In genomic region chr12:101697930-101698781, GRCh38 we compare ENCODE assay signal across 8 cellular contexts. TPM values are rescaled to one million over a fixed set of nuclear protein-coding genes. Genes with fewer than 3 reads are reported as not detected.
A peak's percentile ranks its signal among the peaks of the same experiment; 100 is the strongest.
DNase-seq lines count a peak whose midpoint lies in the region; ATAC-seq, FAIRE-seq and TF ChIP-seq lines count a peak whose summit lies in the region.

No MANE protein-coding gene starts in this region.

- peak overlapping the region; percentile 78 for H3K4me2 ChIP-seq in SU-DHL-6 (ENCODE audit: low read depth, low read length, poor library complexity, severe bottlenecking)
- H3K4me2 ChIP-seq in keratinocyte (ENCODE audit: control insufficient read depth, extremely low read depth, insufficient read depth, low read depth, low read length) = peak overlapping the region; percentile 81

- H4K20me1 ChIP-seq in SU-DHL-6 (ENCODE audit: low read depth, low read length) (no peaks in the 10 kb centered on the region), keratinocyte (ENCODE audit: control insufficient read depth, extremely low read depth, insufficient read depth, low read length) (no peaks in the 10 kb centered on the region)

- H3K4me3 ChIP-seq in SU-DHL-6 (ENCODE audit: insufficient read depth, low read length, poor library complexity, severe bottlenecking) = peak overlapping the region; percentile 66
- peak overlapping the region; percentile 75 to 79 (median 77) for H3K4me3 ChIP-seq in keratinocyte (ENCODE audit: control insufficient read depth in 2 of 3, extremely low read depth in 1 of 3, insufficient read depth in 2 of 3, low read depth in 1 of 3, low read length in 3 of 3)
- peak overlapping the region; percentile 84 to 87 (median 85) for H3K4me3 ChIP-seq in skeletal muscle tissue (ENCODE audit: low read length in 3 of 3)

- peak; percentile 14 for ATAC-seq in GM21367 (IDR thresholded peaks at IDR 0.05; ENCODE audit: unreplicated experiment)
- peak; percentile 12 for ATAC-seq in HG03565 (IDR thresholded peaks at IDR 0.05; ENCODE audit: unreplicated experiment)

- in situ Hi-C loops in G401 (cut with HindIII; ENCODE audit: low sequenced_read_pairs) = no loop called here

- H3K36me3 ChIP-seq in SU-DHL-6 (ENCODE audit: low read length) (no peaks in the 10 kb centered on the region), keratinocyte (ENCODE audit: control insufficient read depth in 2 of 2, extremely low read depth in 1 of 2, insufficient read depth in 2 of 2, low read length in 2 of 2) (no peaks in the 10 kb centered on the region), skeletal muscle tissue (ENCODE audit: control insufficient read depth in 3 of 3, insufficient read depth in 3 of 3, low read length in 3 of 3) (peaks cover 0 to 3% (median 0%) of the 10 kb centered on the region in 3 donors)

- H2AFZ ChIP-seq in SU-DHL-6 (ENCODE audit: low read depth, low read length, severe bottlenecking) (peak overlapping the region; percentile 69), keratinocyte (ENCODE audit: control insufficient read depth, low read length) (peak overlapping the region; percentile 94)

- H3K9me1 ChIP-seq in keratinocyte (ENCODE audit: control insufficient read depth, extremely low read depth, insufficient read depth, low read length) = no peaks in the 10 kb centered on the region

- TF ChIP-seq CTCF in SU-DHL-6 (IDR thresholded peaks at IDR 0.05; ENCODE audit: insufficient read depth, low read length, poor library complexity, severe bottlenecking) (no peak), keratinocyte (optimal IDR thresholded peaks at IDR 0.05 in 1 of 3, IDR thresholded peaks at IDR 0.05 in 1 of 3, conservative IDR thresholded peaks at IDR 0.05 in 1 of 3; ENCODE audit: extremely low read depth in 1 of 3, insufficient read depth in 2 of 3, low read length in 3 of 3) (no peak)

- DNase-seq in G401 (ENCODE audit: low spot score) (peak; percentile 41), cerebellum (ENCODE audit: low spot score) (peak; percentile 47), keratinocyte (ENCODE audit: low read depth, low spot score) (no peak)
- DNase-seq in effector CD4-positive, alpha-beta T cell = no peak

- dilution Hi-C loops in keratinocyte (cut with MboI; ENCODE audit: extremely low pct_ligation_motif_present, low sequenced_read_pairs) = no loop called here

- peak overlapping the region; percentile 66 for H3K9ac ChIP-seq in SU-DHL-6 (ENCODE audit: low read length)
- H3K9ac ChIP-seq in keratinocyte (ENCODE audit: control insufficient read depth, extremely low read depth, insufficient read depth, low read length) = peak overlapping the region; percentile 78
- H3K9ac ChIP-seq in skeletal muscle tissue (ENCODE audit: low read depth in 1 of 3, low read length in 3 of 3) = peak overlapping the region; percentile 79 to 95 (median 87)

- no peak overlapping the region; the same call in 1 of the 2 replicates for H3K27ac ChIP-seq in SU-DHL-6 (ENCODE audit: low read depth, low read length)
- H3K27ac ChIP-seq in keratinocyte (ENCODE audit: control insufficient read depth, insufficient read depth, low read length) = peak overlapping the region; percentile 38
- H3K27ac ChIP-seq in skeletal muscle tissue (ENCODE audit: low read depth, low read length) = peak overlapping the region; percentile 86

- H3K27me3 ChIP-seq in SU-DHL-6 (ENCODE audit: low read length) = no peaks in the 10 kb centered on the region
- no peaks in the 10 kb centered on the region for H3K27me3 ChIP-seq in keratinocyte (ENCODE audit: control insufficient read depth, extremely low read depth, insufficient read depth, low read length)
- H3K27me3 ChIP-seq in skeletal muscle tissue (ENCODE audit: control insufficient read depth in 3 of 3, insufficient read depth in 3 of 3, low read length in 3 of 3) = no peaks in the 10 kb centered on the region

- peaks cover 5% of the 10 kb centered on the region; the same call in 1 of the 2 replicates for H3F3A ChIP-seq in SU-DHL-6 (ENCODE audit: insufficient read depth)

- peaks cover 10% of the 10 kb centered on the region for H3K4me1 ChIP-seq in keratinocyte (ENCODE audit: control insufficient read depth, extremely low read depth, insufficient read depth, low read length)
- peaks cover 22 to 33% (median 26%) of the 10 kb centered on the region in 3 donors for H3K4me1 ChIP-seq in skeletal muscle tissue (ENCODE audit: control insufficient read depth in 3 of 3, insufficient read depth in 3 of 3, low read length in 3 of 3)

- H3K9me3 ChIP-seq in SU-DHL-6 (ENCODE audit: insufficient read depth, low read length) = no peaks in the 10 kb centered on the region
- no peaks in the 10 kb centered on the region for H3K9me3 ChIP-seq in keratinocyte (ENCODE audit: control insufficient read depth, low read depth, low read length)
- no peaks in the 10 kb centered on the region for H3K9me3 ChIP-seq in skeletal muscle tissue (ENCODE audit: control insufficient read depth in 3 of 3, low read length in 3 of 3)

- H3K79me2 ChIP-seq in SU-DHL-6 (ENCODE audit: insufficient read depth, low read length) = no peaks in the 10 kb centered on the region
- peaks cover 5% of the 10 kb centered on the region for H3K79me2 ChIP-seq in keratinocyte (ENCODE audit: control insufficient read depth, insufficient read depth, low read length)

- no peaks in the 10 kb centered on the region for H3K9me2 ChIP-seq in SU-DHL-6 (replicated peaks; ENCODE audit: insufficient read depth, low read length)

- no peak for FAIRE-seq in keratinocyte (lab: Jason Lieb, UNC)

RNA-seq across cellular contexts. Expression of gene CHPT1, which starts 0.7 kb away (rescaled TPM):
- 52.4 and 58.0 TPM in 2 replicates for total RNA-seq in G401 (2014; rRNA removed; shearing (Covaris generic))
- total RNA-seq in cerebellum (27.0 TPM), skeletal muscle tissue (18.3 TPM)
- 4.7 to 12.7 TPM (median 7.8 TPM) in 3 replicates for polyA plus RNA-seq in keratinocyte
- not detected for polyA plus RNA-seq in keratinocyte (2011; ENCODE audit: low read depth)
- 5.6 and 12.0 TPM in 2 replicates for polyA plus RNA-seq in keratinocyte (2011; cell fraction: cytosol; rRNA removed)
- polyA plus RNA-seq in keratinocyte (2011; cell fraction: nucleus; rRNA removed) = 3.1 and 4.2 TPM in 2 replicates
- 1.3 and 10.8 TPM in 2 replicates for polyA plus RNA-seq in keratinocyte (2012; ENCODE audit: low replicate concordance)
- 3.5 to 4.9 TPM (median 4.3 TPM) in 3 replicates for polyA minus RNA-seq in keratinocyte
- polyA minus RNA-seq in keratinocyte (2011; cell fraction: cytosol; rRNA and poly(A)+ RNA removed) = 5.8 TPM
- polyA minus RNA-seq in keratinocyte (2011; cell fraction: nucleus; rRNA and poly(A)+ RNA removed) = 2.0 and 3.3 TPM in 2 replicates

RNA-seq across cellular contexts. Expression of gene SYCP3, which starts 41.1 kb away (rescaled TPM):
- not detected in 2 replicates for total RNA-seq in G401 (2014; rRNA removed; shearing (Covaris generic))
- total RNA-seq in cerebellum = 1.3 TPM
- polyA plus RNA-seq in keratinocyte = 0.09 to 0.16 TPM (median 0.13 TPM) in 3 replicates
- 0.35 TPM for polyA plus RNA-seq in keratinocyte (2011; ENCODE audit: low read depth)
- not detected in 2 replicates for polyA plus RNA-seq in keratinocyte (2011; cell fraction: cytosol; rRNA removed)
- polyA plus RNA-seq in keratinocyte (2011; cell fraction: nucleus; rRNA removed) = 0.81 and 1.0 TPM in 2 replicates
- 0.10 TPM in 1 of 2 replicates, not detected in the other for polyA plus RNA-seq in keratinocyte (2012; ENCODE audit: low replicate concordance)
- polyA minus RNA-seq in keratinocyte = 0.29 to 0.30 TPM in 2 of 3 replicates, not detected in the other
- not detected for polyA minus RNA-seq in keratinocyte (2011; cell fraction: cytosol; rRNA and poly(A)+ RNA removed)
- polyA minus RNA-seq in keratinocyte (2011; cell fraction: nucleus; rRNA and poly(A)+ RNA removed) = 0.74 and 1.4 TPM in 2 replicates
- total RNA-seq in skeletal muscle tissue = not detected

Comparison
In these comparisons a context has a peak if more than half of its experiments do, and no peak if none do; other contexts are left out.
1. DNase-seq: peak in G401 (single experiment) and cerebellum (single experiment); none in keratinocyte (single experiment) and effector CD4-positive, alpha-beta T cell (single experiment).
2. Peak in every context shown above with its lines, with median percentiles within 50 percentile points of each other: H3K4me3 ChIP-seq and H3K9ac ChIP-seq.